Comparison of ENCODE assay signal across 18 cellular contexts in genomic region chr17:75614006-75614405, GRCh38. TPM values are rescaled to one million over a fixed set of nuclear protein-coding genes. Genes with fewer than 3 reads are reported as not detected.
DNase-seq lines count a peak whose midpoint lies in the region; ATAC-seq and TF ChIP-seq lines count a peak whose summit lies in the region.
"Had no signal": no experiment of that assay in that cellular context is flagged by ENCODE, and none has a peak within 500 bp of the region (broad histone marks: within the 10 kb centered on the region; RNA-seq: fewer than 3 reads in every experiment).

No MANE protein-coding gene starts in this region.

- intact Hi-C loops in OCI-LY7 (cut with micrococcal nuclease; ENCODE audit: unreplicated experiment) = no loop called here

- no peak overlapping the region for H3K27ac Mint-ChIP-seq in osteocyte (ENCODE audit: unreplicated experiment)
- H3K27ac Mint-ChIP-seq: T-cell had no signal

- peaks cover 3% of the 10 kb centered on the region for H3K27me3 ChIP-seq in AG04450 (ENCODE audit: control insufficient read depth, insufficient read depth, low read length)
- H3K27me3 ChIP-seq: upper lobe of right lung had no signal

- H3K4me1 Mint-ChIP-seq in activated T-cell treated with anti-CD3 and anti-CD28 coated beads, Interleukin-2, amount 50 U/mL, for 4 hours (ENCODE audit: low read depth) = no peaks in the 10 kb centered on the region
- peaks cover 3% of the 10 kb centered on the region for H3K4me1 Mint-ChIP-seq in osteocyte (ENCODE audit: unreplicated experiment)
- H3K4me1 Mint-ChIP-seq: T-cell had no signal

- no peaks in the 10 kb centered on the region for H4K20me1 ChIP-seq in OCI-LY7 (ENCODE audit: insufficient read depth, low read length)

- POLR2A ChIA-PET in AG04450 (lab: Yijun Ruan, JAX) = no interaction called here
- POLR2A ChIA-PET in OCI-LY7 (lab: Charles Lee) = no interaction called here

- 0 out of 2 replicates have a peak, but pooled peaks have one; percentile 1 for TF ChIP-seq CTCF in AG04450 (IDR thresholded peaks at IDR 0.05; ENCODE audit: low read depth, low read length)
- TF ChIP-seq CTCF in GM12874 (IDR thresholded peaks at IDR 0.05; ENCODE audit: insufficient read depth, low read depth, low read length) = 0 out of 2 replicates have a peak, but pooled peaks have one; percentile 2
- TF ChIP-seq CTCF in OCI-LY7 (conservative IDR thresholded peaks at IDR 0.05; ENCODE audit: low read length) = peak; percentile 61
- TF ChIP-seq CTCF in epithelial cell of esophagus (IDR thresholded peaks at IDR 0.05; ENCODE audit: insufficient read depth, low read depth, low read length, missing control alignments) = peak; percentile 29
- no peak for TF ChIP-seq CTCF in osteocyte (IDR thresholded peaks at IDR 0.05)

- H3K9me2 ChIP-seq in OCI-LY7 (ENCODE audit: insufficient read depth, low read length) = no peaks in the 10 kb centered on the region

- H3K36me3 ChIP-seq in OCI-LY7 (ENCODE audit: insufficient read depth, low read length) = no peaks in the 10 kb centered on the region

- no peak overlapping the region for H3K4me3 ChIP-seq in AG04450 (ENCODE audit: low read depth, low read length)
- H3K4me3 ChIP-seq in OCI-LY7 (ENCODE audit: low read depth, low read length, poor library complexity, severe bottlenecking) = no peak overlapping the region
- H3K4me3 ChIP-seq in epithelial cell of esophagus (ENCODE audit: low read length) = no peak overlapping the region
- H3K4me3 ChIP-seq: PC-9, upper lobe of right lung had no signal

- H3K9me3 ChIP-seq in AG04450 (ENCODE audit: control insufficient read depth, insufficient read depth, low read length) (no peaks in the 10 kb centered on the region; the same call in 1 of the 2 replicates), OCI-LY7 (ENCODE audit: low read length) (no peaks in the 10 kb centered on the region)
- H3K9me3 ChIP-seq: upper lobe of right lung had no signal

- no peak overlapping the region for H2AFZ ChIP-seq in OCI-LY7 (ENCODE audit: low read length)
- H2AFZ ChIP-seq: PC-9 had no signal

- H3K4me3 Mint-ChIP-seq in activated T-cell treated with anti-CD3 and anti-CD28 coated beads, Interleukin-2, amount 50 U/mL, for 4 hours = no peak overlapping the region
- H3K4me3 Mint-ChIP-seq in osteocyte (ENCODE audit: unreplicated experiment) = no peak overlapping the region
- H3K4me3 Mint-ChIP-seq: T-cell had no signal

- BruUV-seq in OCI-LY7 (replicated peaks; lab: Mats Ljungman, UMichigan) = no TSS peak

- H3K27ac ChIP-seq in AG04450 (ENCODE audit: low read depth, low read length) = no peak overlapping the region
- H3K27ac ChIP-seq in OCI-LY7 (ENCODE audit: low read depth, low read length, poor library complexity, severe bottlenecking) = no peak overlapping the region
- H3K27ac ChIP-seq: epithelial cell of prostate, PC-9, upper lobe of right lung had no signal

- H3K9me3 Mint-ChIP-seq in activated T-cell treated with anti-CD3 and anti-CD28 coated beads, Interleukin-2, amount 50 U/mL, for 4 hours = no peaks in the 10 kb centered on the region
- no peaks in the 10 kb centered on the region for H3K9me3 Mint-ChIP-seq in osteocyte (ENCODE audit: unreplicated experiment)
- H3K9me3 Mint-ChIP-seq: T-cell had no signal

- H3K4me1 ChIP-seq in OCI-LY7 (ENCODE audit: insufficient read depth, low read length, poor library complexity, severe bottlenecking) = no peaks in the 10 kb centered on the region
- H3K4me1 ChIP-seq: upper lobe of right lung had no signal

- H3K27me3 Mint-ChIP-seq in activated T-cell treated with anti-CD3 and anti-CD28 coated beads, Interleukin-2, amount 50 U/mL, for 4 hours (ENCODE audit: low read depth) = no peaks in the 10 kb centered on the region
- no peaks in the 10 kb centered on the region for H3K27me3 Mint-ChIP-seq in osteocyte (ENCODE audit: unreplicated experiment)
- H3K27me3 Mint-ChIP-seq: T-cell had no signal

- CTCF ChIA-PET in AG04450 (lab: Charles Lee) (interaction anchor here (0.8 to 2.1 kb wide), 2 partner anchors 12 to 20 kb away, joined by 3 to 7 read pairs; partner anchors contain the start of gene SMIM5), OCI-LY7 (lab: Charles Lee; ENCODE audit: unreplicated experiment) (no interaction called here)

- ATAC-seq in activated T-cell treated with anti-CD3 and anti-CD28 coated beads, Interleukin-2, amount 50 U/mL, for 4 hours = no peak
- ATAC-seq: T-cell, upper lobe of right lung had no signal

- DNase-seq in AG04450 (ENCODE audit: low read depth, low spot score) (no peak), OCI-LY7 (ENCODE audit: low spot score) (peak; percentile 34), epithelial cell of esophagus (ENCODE audit: low read depth) (no peak), DMS153 (lab: John Stamatoyannopoulos, UW) (no peak), osteocyte (ENCODE audit: extremely low spot score, unreplicated experiment) (no peak)
- DNase-seq in activated T-cell treated with anti-CD3 and anti-CD28 coated beads, Interleukin-2, amount 50 U/mL, for 4 hours = no peak
- DNase-seq in activated CD8-positive, alpha-beta memory T cell treated with anti-CD3 and anti-CD28 coated beads, Interleukin-2, amount 50 U/mL, for 48 hours = no peak
- DNase-seq: activated CD4-positive, CD25-positive, alpha-beta regulatory T cell treated with anti-CD3 and anti-CD28 coated beads, Interleukin-2, amount 50 U/mL, for 72 hours; activated T-cell treated with anti-CD3 and anti-CD28 coated beads for 4 hours; glutamatergic neuron; NCI-H1092; PC-9; stimulated activated CD4-positive, alpha-beta T cell treated with anti-CD3 and anti-CD28 coated beads, Interleukin-2, amount 100 ng/mL, for 48 hours; T-cell; upper lobe of right lung had no signal

- peaks cover 2% of the 10 kb centered on the region for H3K36me3 Mint-ChIP-seq in activated T-cell treated with anti-CD3 and anti-CD28 coated beads, Interleukin-2, amount 50 U/mL, for 4 hours (ENCODE audit: insufficient read depth)
- H3K36me3 Mint-ChIP-seq in osteocyte (ENCODE audit: unreplicated experiment) = no peaks in the 10 kb centered on the region
- H3K36me3 Mint-ChIP-seq: T-cell had no signal

- H3K79me2 ChIP-seq in OCI-LY7 (ENCODE audit: insufficient read depth, low read depth, low read length) = no peaks in the 10 kb centered on the region

- no peak overlapping the region for H3K4me2 ChIP-seq in OCI-LY7 (ENCODE audit: low read length)
- H3K4me2 ChIP-seq: PC-9 had no signal

RNA-seq across cellular contexts. Expression of gene SMIM5, which starts 19.2 kb away (rescaled TPM):
- not detected in 2 replicates for polyA plus RNA-seq in AG04450 (2011; rRNA removed)
- polyA minus RNA-seq in AG04450 (2011; rRNA and poly(A)+ RNA removed) = not detected in 2 replicates
- 0.06 TPM in 1 of 2 replicates, not detected in the other for total RNA-seq in OCI-LY7 (2014; rRNA removed; shearing (Covaris generic))
- total RNA-seq in OCI-LY7 (2022) = not detected in 2 replicates
- total RNA-seq in activated T-cell treated with anti-CD3 and anti-CD28 coated beads, Interleukin-2, amount 50 U/mL, for 4 hours = under 1 TPM in 1 of 3 donors, not detected in 2; 0.24 TPM
- 0.24 and 0.42 TPM in 2 replicates for total RNA-seq in osteocyte
- polyA plus RNA-seq: BJ had no signal

RNA-seq across cellular contexts. Expression of gene MYO15B, which starts 26.4 kb away (rescaled TPM):
- polyA plus RNA-seq in AG04450 (2011; rRNA removed) = 0.52 and 0.79 TPM in 2 replicates
- polyA minus RNA-seq in AG04450 (2011; rRNA and poly(A)+ RNA removed) = 0.56 and 1.7 TPM in 2 replicates
- 8.9 and 9.7 TPM in 2 replicates for total RNA-seq in OCI-LY7 (2014; rRNA removed; shearing (Covaris generic))
- 17.7 and 19.2 TPM in 2 replicates for total RNA-seq in OCI-LY7 (2022)
- total RNA-seq in activated T-cell treated with anti-CD3 and anti-CD28 coated beads, Interleukin-2, amount 50 U/mL, for 4 hours = 10 to 100 TPM in 2 of 3 donors, 1 to 10 TPM in 1; 9.3 to 29.6 (median 14.0) TPM
- total RNA-seq in osteocyte = 40.8 and 42.5 TPM in 2 replicates

RNA-seq across cellular contexts. Expression of gene RECQL5, which starts 52.9 kb away (rescaled TPM):
- polyA plus RNA-seq in AG04450 (2011; rRNA removed) = 9.3 and 11.9 TPM in 2 replicates
- polyA minus RNA-seq in AG04450 (2011; rRNA and poly(A)+ RNA removed) = 18.0 and 26.7 TPM in 2 replicates
- total RNA-seq in OCI-LY7 (2014; rRNA removed; shearing (Covaris generic)) = 90.0 and 91.9 TPM in 2 replicates
- total RNA-seq in OCI-LY7 (2022) (133 and 139 TPM in 2 replicates), osteocyte (39.2 and 44.7 TPM in 2 replicates)
- total RNA-seq in activated T-cell treated with anti-CD3 and anti-CD28 coated beads, Interleukin-2, amount 50 U/mL, for 4 hours = 10 to 100 TPM; 20.7 to 26.1 (median 21.8) TPM

RNA-seq across cellular contexts. Expression of gene SAP30BP, which starts 53.1 kb away (rescaled TPM):
- 74.2 and 75.4 TPM in 2 replicates for polyA plus RNA-seq in AG04450 (2011; rRNA removed)
- polyA minus RNA-seq in AG04450 (2011; rRNA and poly(A)+ RNA removed) = 55.5 and 56.8 TPM in 2 replicates
- 122 and 127 TPM in 2 replicates for total RNA-seq in OCI-LY7 (2014; rRNA removed; shearing (Covaris generic))
- total RNA-seq in OCI-LY7 (2022) = 180 and 187 TPM in 2 replicates
- 100 to 1,000 TPM; 115 to 124 (median 119) TPM for total RNA-seq in activated T-cell treated with anti-CD3 and anti-CD28 coated beads, Interleukin-2, amount 50 U/mL, for 4 hours
- total RNA-seq in osteocyte = 88.1 and 103 TPM in 2 replicates
